15 cellular contexts compared by ENCODE assay signal in the genomic region with DNA sequence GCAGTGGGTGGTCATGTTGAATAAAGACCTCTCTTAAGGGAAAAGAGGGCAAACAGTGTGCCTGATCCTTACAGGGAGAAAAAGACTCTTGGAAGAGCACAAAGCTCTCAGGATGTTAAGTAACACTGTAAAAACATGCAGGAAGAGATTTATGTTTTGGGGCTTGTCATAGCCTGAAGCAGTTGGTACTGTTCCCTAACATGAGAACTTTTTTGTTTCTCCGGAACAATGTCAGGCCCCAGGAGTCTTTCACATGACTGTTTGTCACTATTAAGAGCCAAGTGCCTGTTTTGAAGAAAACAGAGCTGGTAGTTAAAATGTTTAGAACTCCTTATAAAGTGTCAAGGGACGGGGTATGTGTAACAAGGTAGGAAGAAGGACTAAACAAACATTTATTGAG.
DNase-seq lines count a peak whose midpoint lies in the region; ATAC-seq and TF ChIP-seq lines count a peak whose summit lies in the region.
"Had no signal": no experiment of that assay in that cellular context is flagged by ENCODE, and none has a peak within 500 bp of the region (broad histone marks: within the 10 kb centered on the region; RNA-seq: fewer than 3 reads in every experiment).

No MANE protein-coding gene starts in this region.

- H4K20me1 ChIP-seq in Loucy (ENCODE audit: insufficient read depth, low read length, poor library complexity, severe bottlenecking): no peaks in the 10 kb centered on the region

- H3K4me2 ChIP-seq in Loucy (ENCODE audit: low read depth, low read length, poor library complexity, severe bottlenecking): peak overlapping the region; percentile 4

- H3K36me3 ChIP-seq in Loucy (ENCODE audit: insufficient read depth, low read length): no peaks in the 10 kb centered on the region
- H3K36me3 ChIP-seq: upper lobe of right lung had no signal

- H3K4me3 ChIP-seq in AG10803 (ENCODE audit: low read length) (no peak overlapping the region), Loucy (ENCODE audit: low read length, poor library complexity, severe bottlenecking) (no peak overlapping the region), epithelial cell of proximal tubule (ENCODE audit: low read depth, low read length) (no peak overlapping the region)
- H3K4me3 ChIP-seq: upper lobe of right lung had no signal

- ATAC-seq in T-cell (replicated peaks in 1 of 4): no peak
- ATAC-seq: upper lobe of right lung had no signal

- peaks cover 28% of the 10 kb centered on the region for H3K4me1 Mint-ChIP-seq in osteocyte (ENCODE audit: unreplicated experiment)
- H3K4me1 Mint-ChIP-seq in T-cell: peaks cover 2 to 9% (median 3%) of the 10 kb centered on the region in 3 donors
- peaks cover 1% of the 10 kb centered on the region for H3K4me1 Mint-ChIP-seq in activated CD4-positive, alpha-beta T cell treated with anti-CD3 and anti-CD28 coated beads, Interleukin-2, amount 10 ng/mL, durations not matched to agents 7 days and 5 days

- peaks cover 68% of the 10 kb centered on the region for H3K4me1 ChIP-seq in Loucy (ENCODE audit: insufficient read depth, low read length, poor library complexity, severe bottlenecking)
- H3K4me1 ChIP-seq: upper lobe of right lung had no signal

- no peaks in the 10 kb centered on the region for H3K36me3 Mint-ChIP-seq in osteocyte (ENCODE audit: unreplicated experiment)
- H3K36me3 Mint-ChIP-seq in T-cell: peaks cover 7% of the 10 kb centered on the region
- no peaks in the 10 kb centered on the region for H3K36me3 Mint-ChIP-seq in activated CD4-positive, alpha-beta T cell treated with anti-CD3 and anti-CD28 coated beads, Interleukin-2, amount 10 ng/mL, durations not matched to agents 7 days and 5 days (ENCODE audit: low read depth)

- peaks cover 64% of the 10 kb centered on the region for H3K79me2 ChIP-seq in Loucy (ENCODE audit: insufficient read depth, low read length)

- POLR2A ChIA-PET in T-cell (lab: Charles Lee): no interaction called here
- POLR2A ChIA-PET in activated CD4-positive, alpha-beta T cell treated with anti-CD3 and anti-CD28 coated beads, Interleukin-2, amount 10 ng/mL, durations not matched to agents 7 days and 5 days (lab: Charles Lee): no interaction called here

- H3K27ac Mint-ChIP-seq in osteocyte (ENCODE audit: unreplicated experiment) (peak overlapping the region; percentile 71), T-cell (no peak overlapping the region)
- H3K27ac Mint-ChIP-seq in activated CD4-positive, alpha-beta T cell treated with anti-CD3 and anti-CD28 coated beads, Interleukin-2, amount 10 ng/mL, durations not matched to agents 7 days and 5 days: no peak overlapping the region

- H3K4me3 Mint-ChIP-seq in osteocyte (ENCODE audit: unreplicated experiment) (no peak overlapping the region), T-cell (no peak overlapping the region)
- H3K4me3 Mint-ChIP-seq in activated CD4-positive, alpha-beta T cell treated with anti-CD3 and anti-CD28 coated beads, Interleukin-2, amount 10 ng/mL, durations not matched to agents 7 days and 5 days: no peak overlapping the region

- TF ChIP-seq CTCF in AG10803 (conservative IDR thresholded peaks at IDR 0.05; ENCODE audit: low read length) (no peak), Loucy (conservative IDR thresholded peaks at IDR 0.05; ENCODE audit: low read length) (no peak), epithelial cell of proximal tubule (conservative IDR thresholded peaks at IDR 0.05; ENCODE audit: low read depth, low read length) (no peak), osteocyte (IDR thresholded peaks at IDR 0.05) (no peak)

- DNase-seq in AG10803 (ENCODE audit: low read depth) (peak; percentile 56), epithelial cell of proximal tubule (ENCODE audit: low read depth) (peak; percentile 3), osteocyte (ENCODE audit: extremely low spot score, unreplicated experiment) (no peak), T-cell (no peak), activated T-cell treated with anti-CD3 and anti-CD28 coated beads for 4 hours (no peak), hippocampal formation (lab: John Stamatoyannopoulos, UW) (no peak)
- no peak for DNase-seq in activated CD4-positive, alpha-beta T cell treated with anti-CD3 and anti-CD28 coated beads, Interleukin-2, amount 10 ng/mL, durations not matched to agents 7 days and 5 days
- DNase-seq: activated CD4-positive, CD25-positive, alpha-beta regulatory T cell treated with anti-CD3 and anti-CD28 coated beads, Interleukin-2, amount 50 U/mL, for 72 hours; activated T-cell treated with anti-CD3 and anti-CD28 coated beads, Interleukin-2, amount 50 U/mL, for 48 hours; DMS153; KBM-7; NCI-H2029; SW 1271; upper lobe of right lung had no signal

- H3K9me2 ChIP-seq in Loucy (replicated peaks; ENCODE audit: low read depth, low read length): no peaks in the 10 kb centered on the region

- H3K27me3 Mint-ChIP-seq in osteocyte (ENCODE audit: unreplicated experiment): no peaks in the 10 kb centered on the region
- H3K27me3 Mint-ChIP-seq in T-cell: no peaks in the 10 kb centered on the region
- H3K27me3 Mint-ChIP-seq in activated CD4-positive, alpha-beta T cell treated with anti-CD3 and anti-CD28 coated beads, Interleukin-2, amount 10 ng/mL, durations not matched to agents 7 days and 5 days: no peaks in the 10 kb centered on the region

- H3K27me3 ChIP-seq in Loucy (ENCODE audit: insufficient read depth, low read length, poor library complexity, severe bottlenecking): no peaks in the 10 kb centered on the region
- H3K27me3 ChIP-seq: upper lobe of right lung had no signal

- H3K9me3 ChIP-seq in Loucy (ENCODE audit: insufficient read depth, low read depth, low read length): no peaks in the 10 kb centered on the region
- H3K9me3 ChIP-seq: upper lobe of right lung had no signal

- CTCF ChIA-PET in T-cell (lab: Charles Lee): interaction anchor here in 1 of 2 donors (0.6 kb wide), 1 partner anchor 125 kb away, joined by 8 read pairs; no protein-coding TSS in a partner anchor
- CTCF ChIA-PET in activated CD4-positive, alpha-beta T cell treated with anti-CD3 and anti-CD28 coated beads, Interleukin-2, amount 10 ng/mL, durations not matched to agents 7 days and 5 days (lab: Charles Lee): no interaction called here

- H3K9me3 Mint-ChIP-seq in osteocyte (ENCODE audit: unreplicated experiment) (no peaks in the 10 kb centered on the region), T-cell (no peaks in the 10 kb centered on the region)
- H3K9me3 Mint-ChIP-seq in activated CD4-positive, alpha-beta T cell treated with anti-CD3 and anti-CD28 coated beads, Interleukin-2, amount 10 ng/mL, durations not matched to agents 7 days and 5 days: no peaks in the 10 kb centered on the region

- no peak overlapping the region for H2AFZ ChIP-seq in Loucy (ENCODE audit: low read length)

- no peaks in the 10 kb centered on the region for H3F3A ChIP-seq in Loucy (ENCODE audit: low read depth)

- H3K9ac ChIP-seq in Loucy (ENCODE audit: low read depth, low read length, poor library complexity, severe bottlenecking): peak overlapping the region; percentile 34

Comparison
In these comparisons a context has a peak if more than half of its experiments do, and no peak if none do; other contexts are left out.
1. DNase-seq: peak in AG10803 (single experiment) and epithelial cell of proximal tubule (single experiment); none in osteocyte (single experiment), T-cell (0 of 34), activated CD4-positive, alpha-beta T cell treated with anti-CD3 and anti-CD28 coated beads, Interleukin-2, amount 10 ng/mL, durations not matched to agents 7 days and 5 days (single experiment), activated T-cell treated with anti-CD3 and anti-CD28 coated beads for 4 hours (single experiment) and hippocampal formation (0 of 2).